ENCODE assay signal across 24 cellular contexts in genomic region chr11:93510196-93510898, GRCh38.
"Had no signal": no experiment of that assay in that cellular context is flagged by ENCODE, and none has a peak within 500 bp of the region (broad histone marks: within the 10 kb centered on the region; RNA-seq: fewer than 3 reads in every experiment).

No MANE protein-coding gene starts in this region.

- H3K36me3 Mint-ChIP-seq: activated naive CD8-positive, alpha-beta T cell had no signal

- DNase-seq: activated CD4-positive, alpha-beta T cell treated with anti-CD3 and anti-CD28 coated beads, Interleukin-2, amount 50 U/mL, for 48 hours; activated CD8-positive, alpha-beta memory T cell treated with anti-CD3 and anti-CD28 coated beads, Interleukin-2, amount 50 U/mL, for 4 hours; activated gamma-delta T cell; activated T-cell treated with anti-CD3 and anti-CD28 coated beads, Interleukin-2, amount 50 U/mL, for 48 hours; anterior cingulate cortex; caudate nucleus; dorsolateral prefrontal cortex; endodermal cell; foreskin keratinocyte; glutamatergic neuron; hippocampal formation; left cardiac atrium; mesenchymal stem cell; mucosa of descending colon; naive B cell; stomach; T-cell; upper lobe of left lung had no signal

- H3K4me1 Mint-ChIP-seq: brain, endodermal cell, T-cell had no signal

- H3K27ac Mint-ChIP-seq: activated naive CD8-positive, alpha-beta T cell; brain; endodermal cell; T-cell had no signal

- H3K9me3 ChIP-seq: mucosa of descending colon, stomach, upper lobe of left lung had no signal

- H3K4me3 ChIP-seq: dorsolateral prefrontal cortex, mucosa of descending colon, stomach, upper lobe of left lung had no signal

- H3K27ac ChIP-seq: dorsolateral prefrontal cortex, epithelial cell of prostate, foreskin keratinocyte, stomach, upper lobe of left lung had no signal

- ATAC-seq: activated CD4-positive, CD25-positive, alpha-beta regulatory T cell treated with anti-CD3 and anti-CD28 coated beads, Interleukin-2, amount 50 U/mL, for 24 hours; foreskin keratinocyte; mucosa of descending colon; SK-N-SH treated with all-trans-retinoic acid at 6 μM for 48 hours; T-cell had no signal

- H3K27me3 Mint-ChIP-seq: brain, naive B cell, T-cell had no signal

- H3K4me3 Mint-ChIP-seq: activated naive CD8-positive, alpha-beta T cell; brain; endodermal cell; naive B cell; neural crest cell; T-cell had no signal

- H3K36me3 ChIP-seq: stomach, upper lobe of left lung had no signal

- H3K27me3 ChIP-seq: dorsolateral prefrontal cortex, foreskin keratinocyte, stomach, upper lobe of left lung had no signal

- H3K4me1 ChIP-seq: foreskin keratinocyte, upper lobe of left lung had no signal
